Comparison of ENCODE assay signal across 17 cellular contexts in the genomic region with DNA sequence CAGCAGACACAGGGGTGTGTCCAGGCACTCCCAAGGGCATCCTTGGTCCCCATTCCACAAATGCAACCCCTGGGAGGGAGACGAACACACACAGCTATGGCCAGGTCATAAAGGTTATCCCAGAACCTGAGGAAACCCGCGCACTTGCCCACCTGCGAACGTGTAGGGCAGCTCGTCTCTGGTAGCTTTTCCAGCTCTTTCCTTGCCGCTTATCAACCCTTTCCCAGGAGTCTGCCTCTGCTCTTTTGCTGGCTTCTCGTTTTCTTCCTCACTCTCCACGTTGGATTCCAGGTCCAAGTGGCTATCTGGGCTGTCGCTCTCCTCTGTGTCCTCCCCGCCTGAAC.
"Had no signal": no experiment of that assay in that cellular context is flagged by ENCODE, and none has a peak within 500 bp of the region (broad histone marks: within the 10 kb centered on the region; RNA-seq: fewer than 3 reads in every experiment).

No MANE protein-coding gene starts in this region.

- H3K4me1 Mint-ChIP-seq: nephron had no signal

- H3K27ac ChIP-seq: brain microvascular endothelial cell, colonic mucosa, gastrocnemius medialis, heart left ventricle, left lung, thoracic aorta, upper lobe of left lung had no signal

- H3K9me3 ChIP-seq: colonic mucosa, gastrocnemius medialis, heart left ventricle, left lung, thoracic aorta, upper lobe of left lung had no signal

- H3K4me1 ChIP-seq: colonic mucosa, gastrocnemius medialis, left lung had no signal

- H3K9me3 Mint-ChIP-seq: nephron had no signal

- H3K27ac Mint-ChIP-seq: nephron had no signal

- DNase-seq: activated CD4-positive, alpha-beta T cell treated with anti-CD3 and anti-CD28 coated beads, Interleukin-2, amount 50 U/mL, for 48 hours; activated gamma-delta T cell treated with Interleukin-2 at 50 U/mL for 16 hours; aorta; brain microvascular endothelial cell; central memory CD4-positive, alpha-beta T cell; colonic mucosa; erythroblast; heart left ventricle; midbrain; nucleus accumbens; T-helper 1 cell; T1000; upper lobe of left lung had no signal

- H3K4me3 ChIP-seq: colonic mucosa, gastrocnemius medialis, heart left ventricle, left lung, thoracic aorta, upper lobe of left lung had no signal

- ATAC-seq: gastrocnemius medialis, left lung had no signal

- H3K27me3 ChIP-seq: brain microvascular endothelial cell, colonic mucosa, gastrocnemius medialis, heart left ventricle, left lung, upper lobe of left lung had no signal

- H3K4me3 Mint-ChIP-seq: nephron had no signal
